In genomic region chr6:88650029-88650619, GRCh38 we compare ENCODE assay signal across 9 cellular contexts.
DNase-seq lines count a peak whose midpoint lies in the region; ATAC-seq and TF ChIP-seq lines count a peak whose summit lies in the region.
"Had no signal": no experiment of that assay in that cellular context is flagged by ENCODE, and none has a peak within 500 bp of the region (broad histone marks: within the 10 kb centered on the region; RNA-seq: fewer than 3 reads in every experiment).

No MANE protein-coding gene starts in this region.

- no peaks in the 10 kb centered on the region for H3K4me1 ChIP-seq in gastroesophageal sphincter
- H3K4me1 ChIP-seq in aorta (ENCODE audit: control insufficient read depth in 1 of 2, insufficient read depth in 2 of 2, low read length in 2 of 2) = no peaks in the 10 kb centered on the region
- no peaks in the 10 kb centered on the region for H3K4me1 ChIP-seq in A673 (ENCODE audit: insufficient read depth, low read length, poor library complexity, severe bottlenecking)

- TF ChIP-seq CTCF in BJ (IDR thresholded peaks at IDR 0.05; ENCODE audit: insufficient read depth, low read depth, low read length) = no peak
- TF ChIP-seq CTCF in gastroesophageal sphincter (IDR thresholded peaks at IDR 0.05) = no peak
- no peak for TF ChIP-seq CTCF in A673 (conservative IDR thresholded peaks at IDR 0.05; ENCODE audit: low read depth, low read length)

- CTCF ChIA-PET in BJ (lab: Yijun Ruan, JAX) = no interaction called here
- CTCF ChIA-PET in A673 (lab: Charles Lee) = no interaction called here

- intact Hi-C loops in aorta (cut with DNase I) (no loop called here), A673 (cut with micrococcal nuclease; ENCODE audit: unreplicated experiment) (no loop called here)

- H3K27me3 ChIP-seq in BJ (ENCODE audit: control insufficient read depth, insufficient read depth, low read length) (no peaks in the 10 kb centered on the region), gastroesophageal sphincter (no peaks in the 10 kb centered on the region), aorta (ENCODE audit: control insufficient read depth in 1 of 2, insufficient read depth in 2 of 2, low read length in 1 of 2) (no peaks in the 10 kb centered on the region), A673 (replicated peaks; ENCODE audit: insufficient read depth, low read depth, low read length, poor library complexity) (no peaks in the 10 kb centered on the region)

- no TSS peak for BruUV-seq in A673 (replicated peaks; lab: Mats Ljungman, UMichigan)

- POLR2A ChIA-PET in BJ (lab: Charles Lee) = no interaction called here
- POLR2A ChIA-PET in A673 (lab: Charles Lee; ENCODE audit: low non-redundant PET) = interaction anchor here (0.7 kb wide), 1 partner anchor 47 kb away, joined by 3 read pairs; no protein-coding TSS in a partner anchor

- ATAC-seq in GM19438 (IDR thresholded peaks at IDR 0.05; ENCODE audit: low read depth, unreplicated experiment) (peak; percentile 97), HG03097 (IDR thresholded peaks at IDR 0.05; ENCODE audit: low FRiP score, unreplicated experiment) (peak; percentile 95), gastroesophageal sphincter (no peak), aorta (ENCODE audit: low FRiP score) (no peak)

- no peak for TF ChIP-seq POLR2A in gastroesophageal sphincter (IDR thresholded peaks at IDR 0.05)

- no peaks in the 10 kb centered on the region for H3K9me3 ChIP-seq in gastroesophageal sphincter
- no peaks in the 10 kb centered on the region for H3K9me3 ChIP-seq in aorta (ENCODE audit: control insufficient read depth, low read length)
- H3K9me3 ChIP-seq in A673 (ENCODE audit: low read depth, low read length, poor library complexity, severe bottlenecking) = no peaks in the 10 kb centered on the region

- H3K27ac ChIP-seq in gastroesophageal sphincter (no peak overlapping the region), aorta (ENCODE audit: low read depth in 1 of 2, low read length in 2 of 2) (no peak overlapping the region), A673 (ENCODE audit: low read depth, low read length, poor library complexity, severe bottlenecking) (no peak overlapping the region)

- 66 to 81% methylated on average over 4 to 5 of the region's 5 CpGs for WGBS in gastroesophageal sphincter (ENCODE audit: low coverage in 1 of 2), 2 donors
- 31 to 36% methylated on average over 5 of the region's 5 CpGs for WGBS in aorta, 2 donors

- DNase-seq in BJ (ENCODE audit: low read depth) = peak; percentile 75
- DNase-seq in amniotic epithelial cell (ENCODE audit: low read depth) = peak; percentile 64
- no peak for DNase-seq in aorta
- no peak for DNase-seq in A673 (ENCODE audit: low spot score)
- no peak for DNase-seq in NCI-H446 treated with DMSO at 0.1 percent for 48 hours (lab: John Stamatoyannopoulos, UW)
- DNase-seq: NCI-H226 had no signal

- no peak for TF ChIP-seq EP300 in gastroesophageal sphincter (IDR thresholded peaks at IDR 0.05)

- no peak overlapping the region for H3K4me3 ChIP-seq in BJ (ENCODE audit: low read depth, low read length)
- H3K4me3 ChIP-seq in gastroesophageal sphincter = no peak overlapping the region
- no peak overlapping the region for H3K4me3 ChIP-seq in aorta (ENCODE audit: low read length in 2 of 2)
- no peak overlapping the region for H3K4me3 ChIP-seq in A673 (ENCODE audit: low read depth, low read length, poor library complexity, severe bottlenecking)

- H3K36me3 ChIP-seq in BJ (ENCODE audit: control insufficient read depth, insufficient read depth, low read length) (no peaks in the 10 kb centered on the region), gastroesophageal sphincter (no peaks in the 10 kb centered on the region), aorta (ENCODE audit: control insufficient read depth in 1 of 2, insufficient read depth in 2 of 2, low read length in 1 of 2) (no peaks in the 10 kb centered on the region), A673 (ENCODE audit: insufficient read depth, low read length, poor library complexity, severe bottlenecking) (no peaks in the 10 kb centered on the region)

Comparison
In these comparisons a context has a peak if more than half of its experiments do, and no peak if none do; other contexts are left out.
1. DNase-seq: peak in BJ (single experiment) and amniotic epithelial cell (single experiment); none in aorta (0 of 2), A673 (single experiment) and NCI-H446 treated with DMSO at 0.1 percent for 48 hours (single experiment).
2. ATAC-seq: peak in GM19438 (single experiment) and HG03097 (single experiment); none in gastroesophageal sphincter (single experiment) and aorta (single experiment).